ENCODE assay signal across 23 cellular contexts in genomic region chr2:146602383-146602782, GRCh38.
A peak's percentile ranks its signal among the peaks of the same experiment; 100 is the strongest.
DNase-seq lines count a peak whose midpoint lies in the region; FAIRE-seq and TF ChIP-seq lines count a peak whose summit lies in the region.
"Had no signal": no experiment of that assay in that cellular context is flagged by ENCODE, and none has a peak within 500 bp of the region (broad histone marks: within the 10 kb centered on the region; RNA-seq: fewer than 3 reads in every experiment).

No MANE protein-coding gene starts in this region.

- H3K27me3 ChIP-seq in mesenchymal stem cell (ENCODE audit: control insufficient read depth in 1 of 2, insufficient read depth in 1 of 2, low read length in 2 of 2) (no peaks in the 10 kb centered on the region), osteoblast (ENCODE audit: insufficient read depth, low read length) (no peaks in the 10 kb centered on the region), esophagus squamous epithelium (no peaks in the 10 kb centered on the region)
- H3K27me3 ChIP-seq: esophagus muscularis mucosa, pancreas, testis had no signal

- H2BK120ac ChIP-seq in mesenchymal stem cell (ENCODE audit: low read depth, low read length) = no peak overlapping the region

- H3K27ac ChIP-seq in mesenchymal stem cell (ENCODE audit: low read length, poor library complexity, severe bottlenecking) = no peak overlapping the region
- H3K27ac ChIP-seq in osteoblast (ENCODE audit: low read depth, low read length) = no peak overlapping the region
- no peak overlapping the region for H3K27ac ChIP-seq in esophagus squamous epithelium
- H3K27ac ChIP-seq: esophagus muscularis mucosa, left ventricle myocardium inferior, pancreas, testis had no signal

- DNase-seq in EH (ENCODE audit: low read depth) (peak; percentile 65), RCC 7860 (ENCODE audit: low spot score) (no peak), dedifferentiated amniotic fluid mesenchymal stem cell (ENCODE audit: extremely low spot score) (peak; percentile 55), mesenchymal stem cell (peak; percentile 57), osteoblast (ENCODE audit: insufficient read length, low spot score, missing footprints) (no peak), esophagus squamous epithelium (lab: John Stamatoyannopoulos, UW) (no peak), NCI-H2196 treated with DMSO at 0.1 percent for 48 hours (lab: John Stamatoyannopoulos, UW; ENCODE audit: unreplicated experiment) (no peak), RKO (ENCODE audit: low spot score) (no peak)
- DNase-seq: activated CD8-positive, alpha-beta memory T cell treated with anti-CD3 and anti-CD28 coated beads, Interleukin-2, amount 50 U/mL, for 48 hours; aorta; GDM1; left ventricle myocardium inferior; MV-4-11; NCI-H2029; NCI-H510A; pancreas; SIG-M5; stimulated activated CD4-positive, alpha-beta T cell treated with anti-CD3 and anti-CD28 coated beads, Interleukin-4, amount 100 ng/mL, for 24 hours; stimulated activated CD8-positive, alpha-beta memory T cell treated with anti-CD3 and anti-CD28 coated beads, Interleukin-4, amount 100 ng/mL, for 48 hours; T-helper 2 cell; testis had no signal

- H2AK5ac ChIP-seq in mesenchymal stem cell (ENCODE audit: low read length, severe bottlenecking) = no peak overlapping the region

- no peak overlapping the region for H3K18ac ChIP-seq in mesenchymal stem cell (ENCODE audit: low read depth in 1 of 2, low read length in 2 of 2)

- H3K9ac ChIP-seq in mesenchymal stem cell (ENCODE audit: low read length) = no peak overlapping the region

- no peaks in the 10 kb centered on the region for H3K79me2 ChIP-seq in osteoblast (ENCODE audit: insufficient read depth, low read length)

- no peak overlapping the region for H2BK15ac ChIP-seq in mesenchymal stem cell (ENCODE audit: low read depth, poor library complexity, severe bottlenecking)

- H3K9me3 ChIP-seq in mesenchymal stem cell (ENCODE audit: control insufficient read depth, low read length) = no peaks in the 10 kb centered on the region
- no peaks in the 10 kb centered on the region for H3K9me3 ChIP-seq in osteoblast (ENCODE audit: low read depth, low read length)
- no peaks in the 10 kb centered on the region for H3K9me3 ChIP-seq in esophagus squamous epithelium
- H3K9me3 ChIP-seq: esophagus muscularis mucosa, left ventricle myocardium inferior, pancreas, testis had no signal

- no peak overlapping the region for H3K23ac ChIP-seq in mesenchymal stem cell (ENCODE audit: low read length in 2 of 2)

- H3K36me3 ChIP-seq in mesenchymal stem cell (ENCODE audit: control insufficient read depth in 1 of 2, insufficient read depth in 2 of 2, low read depth in 1 of 2, low read length in 2 of 2) (no peaks in the 10 kb centered on the region), osteoblast (ENCODE audit: insufficient read depth, low read length) (no peaks in the 10 kb centered on the region), esophagus squamous epithelium (no peaks in the 10 kb centered on the region)
- H3K36me3 ChIP-seq: esophagus muscularis mucosa, left ventricle myocardium inferior, pancreas had no signal

- H2AFZ ChIP-seq in mesenchymal stem cell (ENCODE audit: low read depth, low read length) (no peak overlapping the region), osteoblast (ENCODE audit: low read length) (no peak overlapping the region)

- H3K4me3 ChIP-seq in mesenchymal stem cell (ENCODE audit: insufficient read depth in 1 of 2, low read depth in 1 of 2, low read length in 2 of 2) (no peak overlapping the region), osteoblast (ENCODE audit: insufficient read depth, low read length) (no peak overlapping the region), esophagus squamous epithelium (no peak overlapping the region)
- H3K4me3 ChIP-seq: esophagus muscularis mucosa, left ventricle myocardium inferior, pancreas, testis had no signal

- H3K14ac ChIP-seq in mesenchymal stem cell (ENCODE audit: low read length in 2 of 2) = no peak overlapping the region

- H4K91ac ChIP-seq in mesenchymal stem cell (ENCODE audit: low read length) = no peak overlapping the region

- H3K4me2 ChIP-seq in mesenchymal stem cell (ENCODE audit: low read length, poor library complexity, severe bottlenecking) = no peak overlapping the region
- H3K4me2 ChIP-seq in osteoblast (ENCODE audit: insufficient read depth, low read length) = no peak overlapping the region

- peak; percentile 28 for FAIRE-seq in RCC 7860 (lab: Jason Lieb, UNC)
- FAIRE-seq: GM12891, pancreas had no signal

- H4K20me1 ChIP-seq in osteoblast (ENCODE audit: insufficient read depth, low read length) = no peaks in the 10 kb centered on the region

- intact Hi-C loops in esophagus squamous epithelium (cut with DNase I) = no loop called here

- no peak overlapping the region for H4K8ac ChIP-seq in mesenchymal stem cell (ENCODE audit: low read length)

- TF ChIP-seq CTCF in osteoblast (IDR thresholded peaks at IDR 0.05; ENCODE audit: extremely low read depth, low read depth, low read length) (no peak), esophagus squamous epithelium (IDR thresholded peaks at IDR 0.05) (no peak)

- no peak for TF ChIP-seq POLR2A in esophagus squamous epithelium (IDR thresholded peaks at IDR 0.05)

- no peak overlapping the region for H3K4ac ChIP-seq in mesenchymal stem cell (ENCODE audit: low read depth in 1 of 2, low read length in 2 of 2)

- H3K79me1 ChIP-seq in mesenchymal stem cell (replicated peaks; ENCODE audit: low read length, poor library complexity, severe bottlenecking) = no peaks in the 10 kb centered on the region

- no peak overlapping the region for H2BK5ac ChIP-seq in mesenchymal stem cell (ENCODE audit: low read depth, low read length, poor library complexity, severe bottlenecking)

- H3K4me1 ChIP-seq in mesenchymal stem cell (ENCODE audit: control insufficient read depth, insufficient read depth, low read depth, low read length) (no peaks in the 10 kb centered on the region), osteoblast (ENCODE audit: insufficient read depth, low read length) (peaks cover 4% of the 10 kb centered on the region), esophagus squamous epithelium (no peaks in the 10 kb centered on the region)
- H3K4me1 ChIP-seq: esophagus muscularis mucosa, left ventricle myocardium inferior, pancreas, testis had no signal

- no peak overlapping the region for H2BK12ac ChIP-seq in mesenchymal stem cell (ENCODE audit: low read length in 2 of 2)

Comparison
In these comparisons a context has a peak if more than half of its experiments do, and no peak if none do; other contexts are left out.
1. DNase-seq: peak in EH (single experiment), dedifferentiated amniotic fluid mesenchymal stem cell (single experiment) and mesenchymal stem cell (single experiment); none in RCC 7860 (single experiment), osteoblast (single experiment), esophagus squamous epithelium (single experiment), NCI-H2196 treated with DMSO at 0.1 percent for 48 hours (single experiment) and RKO (single experiment).